Comparison of ENCODE assay signal across 12 cellular contexts in genomic region chr6:5082487-5083306, GRCh38. TPM values are rescaled to one million over a fixed set of nuclear protein-coding genes. Genes with fewer than 3 reads are reported as not detected.
DNase-seq lines count a peak whose midpoint lies in the region; ATAC-seq, FAIRE-seq and TF ChIP-seq lines count a peak whose summit lies in the region.
"Had no signal": no experiment of that assay in that cellular context is flagged by ENCODE, and none has a peak within 500 bp of the region (broad histone marks: within the 10 kb centered on the region; RNA-seq: fewer than 3 reads in every experiment).

No MANE protein-coding gene starts in this region.

- H3K4me1 Mint-ChIP-seq in WTC11 = peaks cover 10% of the 10 kb centered on the region
- H3K4me1 Mint-ChIP-seq in endothelial cell (ENCODE audit: unreplicated experiment) = peaks cover 7% of the 10 kb centered on the region

- dilution Hi-C loops in keratinocyte (cut with MboI; ENCODE audit: extremely low pct_ligation_motif_present, low sequenced_read_pairs) = no loop called here

- H3K9ac ChIP-seq in keratinocyte (ENCODE audit: control insufficient read depth, extremely low read depth, insufficient read depth, low read length) = no peak overlapping the region
- H3K9ac ChIP-seq in colonic mucosa (ENCODE audit: low read depth in 2 of 2, low read length in 2 of 2) = no peak overlapping the region

- intact Hi-C loops in sciatic nerve (cut with DNase I) = no loop called here
- intact Hi-C loops in colonic mucosa (cut with DNase I) = no loop called here

- H3K27me3 ChIP-seq in ACC112 (ENCODE audit: insufficient read depth, low read length) (no peaks in the 10 kb centered on the region), keratinocyte (ENCODE audit: control insufficient read depth, extremely low read depth, insufficient read depth, low read length) (peaks cover 21% of the 10 kb centered on the region), colonic mucosa (no peaks in the 10 kb centered on the region)
- H3K27me3 ChIP-seq: ascending aorta had no signal

- H3K27ac ChIP-seq in ACC112 (ENCODE audit: low read depth, low read length) = peak overlapping the region; percentile 36
- peak overlapping the region; percentile 57 for H3K27ac ChIP-seq in keratinocyte (ENCODE audit: control insufficient read depth, insufficient read depth, low read length)
- H3K27ac ChIP-seq in colonic mucosa = no peak overlapping the region

- H3K9me3 Mint-ChIP-seq in WTC11 (peaks cover 13% of the 10 kb centered on the region), endothelial cell (ENCODE audit: unreplicated experiment) (no peaks in the 10 kb centered on the region)
- H3K9me3 Mint-ChIP-seq: stimulated activated naive B cell treated with anti-CD40 and anti-IgM and Interleukin-4, amounts not matched to agents 10 μg/mL and 1 μg/mL and 100 μg/mL, for 72 hours had no signal

- no peak overlapping the region for H3K4me3 Mint-ChIP-seq in WTC11
- H3K4me3 Mint-ChIP-seq in endothelial cell (ENCODE audit: unreplicated experiment) = no peak overlapping the region
- H3K4me3 Mint-ChIP-seq: CD8-positive, alpha-beta T cell; stimulated activated naive B cell treated with anti-CD40 and anti-IgM and Interleukin-4, amounts not matched to agents 10 μg/mL and 1 μg/mL and 100 μg/mL, for 72 hours had no signal

- no peak for TF ChIP-seq CTCF in WTC11 (IDR thresholded peaks at IDR 0.05)
- no peak for TF ChIP-seq CTCF in keratinocyte (optimal IDR thresholded peaks at IDR 0.05 in 1 of 3, IDR thresholded peaks at IDR 0.05 in 1 of 3, conservative IDR thresholded peaks at IDR 0.05 in 1 of 3; ENCODE audit: extremely low read depth in 1 of 3, insufficient read depth in 2 of 3, low read length in 3 of 3)
- TF ChIP-seq CTCF in endothelial cell (IDR thresholded peaks at IDR 0.05; ENCODE audit: unreplicated experiment) = no peak
- no peak for TF ChIP-seq CTCF in colonic mucosa (IDR thresholded peaks at IDR 0.05)

- H3K9me1 ChIP-seq in keratinocyte (ENCODE audit: control insufficient read depth, extremely low read depth, insufficient read depth, low read length) = no peaks in the 10 kb centered on the region

- H3K27me3 Mint-ChIP-seq in WTC11 (ENCODE audit: low read depth) (peaks cover 72% of the 10 kb centered on the region), endothelial cell (ENCODE audit: unreplicated experiment) (peaks cover 28% of the 10 kb centered on the region)

- peak overlapping the region; percentile 64 for H3K4me2 ChIP-seq in keratinocyte (ENCODE audit: control insufficient read depth, extremely low read depth, insufficient read depth, low read depth, low read length)

- no peaks in the 10 kb centered on the region for H3K79me2 ChIP-seq in ACC112 (ENCODE audit: control insufficient read depth, insufficient read depth, low read length, unreplicated experiment)
- H3K79me2 ChIP-seq in keratinocyte (ENCODE audit: control insufficient read depth, insufficient read depth, low read length) = no peaks in the 10 kb centered on the region

- H2AFZ ChIP-seq in ACC112 (ENCODE audit: low read length, unreplicated experiment) (no peak overlapping the region), keratinocyte (ENCODE audit: control insufficient read depth, low read length) (no peak overlapping the region)

- H3K4me1 ChIP-seq in ACC112 (ENCODE audit: control insufficient read depth, insufficient read depth, low read length, unreplicated experiment) (peaks cover 20% of the 10 kb centered on the region), keratinocyte (ENCODE audit: control insufficient read depth, extremely low read depth, insufficient read depth, low read length) (peaks cover 21% of the 10 kb centered on the region), colonic mucosa (no peaks in the 10 kb centered on the region)

- H3K36me3 ChIP-seq in ACC112 (ENCODE audit: insufficient read depth, low read length) (no peaks in the 10 kb centered on the region), keratinocyte (ENCODE audit: control insufficient read depth in 2 of 2, extremely low read depth in 1 of 2, insufficient read depth in 2 of 2, low read length in 2 of 2) (no peaks in the 10 kb centered on the region), colonic mucosa (no peaks in the 10 kb centered on the region)
- H3K36me3 ChIP-seq: ascending aorta had no signal

- CTCF ChIA-PET in WTC11 (lab: Charles Lee) = no interaction called here

- DNase-seq in HCEC 1CT (peak; percentile 85), WTC11 (ENCODE audit: low spot score) (no peak), keratinocyte (ENCODE audit: low read depth, low spot score) (peak; percentile 96), endothelial cell (ENCODE audit: low spot score) (no peak), sciatic nerve (ENCODE audit: low spot score) (no peak), colonic mucosa (no peak)
- DNase-seq: activated CD4-positive, alpha-beta T cell treated with anti-CD3 and anti-CD28 coated beads, Interleukin-2, amount 50 U/mL, for 1 hour; CD8-positive, alpha-beta T cell; stimulated activated naive B cell treated with anti-CD40 and anti-IgM and Interleukin-4, amounts not matched to agents 10 μg/mL and 1 μg/mL and 100 μg/mL, for 72 hours had no signal

- peak; percentile 97 for FAIRE-seq in keratinocyte (lab: Jason Lieb, UNC)

- peak overlapping the region; percentile 30; the same call in 1 of the 2 replicates for H3K4me3 ChIP-seq in ACC112 (ENCODE audit: low read depth, low read length)
- no peak overlapping the region for H3K4me3 ChIP-seq in keratinocyte (ENCODE audit: control insufficient read depth in 2 of 3, extremely low read depth in 1 of 3, insufficient read depth in 2 of 3, low read depth in 1 of 3, low read length in 3 of 3)
- H3K4me3 ChIP-seq in colonic mucosa = no peak overlapping the region
- H3K4me3 ChIP-seq: ascending aorta had no signal

- H3K9me3 ChIP-seq in keratinocyte (ENCODE audit: control insufficient read depth, low read depth, low read length) (no peaks in the 10 kb centered on the region), colonic mucosa (no peaks in the 10 kb centered on the region)
- H3K9me3 ChIP-seq: ascending aorta had no signal

- H3K36me3 Mint-ChIP-seq in WTC11 (no peaks in the 10 kb centered on the region), endothelial cell (ENCODE audit: low read depth, unreplicated experiment) (no peaks in the 10 kb centered on the region)
- H3K36me3 Mint-ChIP-seq: CD8-positive, alpha-beta T cell had no signal

- H3K27ac Mint-ChIP-seq in WTC11 (no peak overlapping the region), endothelial cell (ENCODE audit: unreplicated experiment) (no peak overlapping the region)
- H3K27ac Mint-ChIP-seq: CD8-positive, alpha-beta T cell; stimulated activated naive B cell treated with anti-CD40 and anti-IgM and Interleukin-4, amounts not matched to agents 10 μg/mL and 1 μg/mL and 100 μg/mL, for 72 hours had no signal

- POLR2A ChIA-PET in WTC11 (lab: Charles Lee) = no interaction called here

- ATAC-seq in WTC11 (no peak), sciatic nerve (no peak), GM18907 (IDR thresholded peaks at IDR 0.05; ENCODE audit: unreplicated experiment) (no peak)
- ATAC-seq: CD8-positive, alpha-beta T cell; stimulated activated naive B cell treated with anti-CD40 and anti-IgM and Interleukin-4, amounts not matched to agents 10 μg/mL and 1 μg/mL and 100 μg/mL, for 72 hours had no signal

- no peaks in the 10 kb centered on the region for H4K20me1 ChIP-seq in keratinocyte (ENCODE audit: control insufficient read depth, extremely low read depth, insufficient read depth, low read length)

TF ChIP-seq in WTC11, 78 proteins besides CTCF, POLR2A, EP300 and RAD21 (continues in another document):
- no peak for TF ChIP-seq ATF1 (CRISPR knock-in tag; IDR thresholded peaks at IDR 0.05)
- TF ChIP-seq EMX1 (CRISPR knock-in tag; IDR thresholded peaks at IDR 0.05) = no peak
- no peak for TF ChIP-seq FOXK1 (CRISPR knock-in tag; IDR thresholded peaks at IDR 0.05)
- TF ChIP-seq PREB (CRISPR knock-in tag; IDR thresholded peaks at IDR 0.05; ENCODE audit: borderline replicate concordance) = 0 out of 2 replicates have a peak, but pooled peaks have one; percentile 24
- TF ChIP-seq TEAD4 (CRISPR knock-in tag; IDR thresholded peaks at IDR 0.05) = no peak
- TF ChIP-seq PRRX2 (CRISPR knock-in tag; IDR thresholded peaks at IDR 0.05) = no peak
- TF ChIP-seq ZMAT4 (CRISPR knock-in tag; IDR thresholded peaks at IDR 0.05) = no peak
- TF ChIP-seq FOXJ3 (CRISPR knock-in tag; IDR thresholded peaks at IDR 0.05; ENCODE audit: borderline replicate concordance) = no peak
- no peak for TF ChIP-seq NR2C2 (CRISPR knock-in tag; IDR thresholded peaks at IDR 0.05)
- TF ChIP-seq NR1H2 (CRISPR knock-in tag; IDR thresholded peaks at IDR 0.05) = no peak
- no peak for TF ChIP-seq MLX (CRISPR knock-in tag; IDR thresholded peaks at IDR 0.05)

RNA-seq across cellular contexts. Expression of gene PPP1R3G, which starts 2.4 kb away (rescaled TPM):
- total RNA-seq in WTC11 (2021) = 0.15 to 0.48 TPM (median 0.48 TPM) in 3 replicates
- polyA plus RNA-seq in keratinocyte = 0.01 to 0.06 TPM (median 0.02 TPM) in 3 replicates
- polyA plus RNA-seq in keratinocyte (2011; ENCODE audit: low read depth) = 0.05 TPM
- 0.02 and 0.03 TPM in 2 replicates for polyA plus RNA-seq in keratinocyte (2011; cell fraction: cytosol; rRNA removed)
- 0.06 and 0.07 TPM in 2 replicates for polyA plus RNA-seq in keratinocyte (2011; cell fraction: nucleus; rRNA removed)
- polyA plus RNA-seq in keratinocyte (2012; ENCODE audit: low replicate concordance) = 0.06 and 0.11 TPM in 2 replicates
- polyA minus RNA-seq in keratinocyte = 0.03 TPM in 2 of 3 replicates, not detected in the other
- not detected for polyA minus RNA-seq in keratinocyte (2011; cell fraction: cytosol; rRNA and poly(A)+ RNA removed)
- 0.11 TPM in 1 of 2 replicates, not detected in the other for polyA minus RNA-seq in keratinocyte (2011; cell fraction: nucleus; rRNA and poly(A)+ RNA removed)
- total RNA-seq in endothelial cell (ENCODE audit: unreplicated experiment) = 0.05 TPM
- 1.7 TPM for total RNA-seq in sciatic nerve
- 1 to 10 TPM; 1.0 to 5.5 TPM for total RNA-seq in colonic mucosa
- total RNA-seq: CD8-positive, alpha-beta T cell had no signal

Comparison
In these comparisons a context has a peak if more than half of its experiments do, and no peak if none do; other contexts are left out.
1. DNase-seq: peak in HCEC 1CT (single experiment) and keratinocyte (single experiment); none in WTC11 (single experiment), endothelial cell (single experiment), sciatic nerve (single experiment) and colonic mucosa (single experiment).